8 cellular contexts compared by ENCODE assay signal in genomic region chr6:163413345-163414116, GRCh38. TPM values are rescaled to one million over a fixed set of nuclear protein-coding genes. Genes with fewer than 3 reads are reported as not detected.
DNase-seq lines count a peak whose midpoint lies in the region; ATAC-seq, FAIRE-seq and TF ChIP-seq lines count a peak whose summit lies in the region.

No MANE protein-coding gene starts in this region.

- POLR2A ChIA-PET in endothelial cell of umbilical vein (lab: Charles Lee), result no interaction called here

- CTCF ChIA-PET in endothelial cell of umbilical vein (lab: Charles Lee), result interaction anchor here (1.3 kb wide), 1 partner anchor 11 kb away, joined by 3 read pairs; no protein-coding TSS in a partner anchor

- H3K4me1 ChIP-seq in BLaER1 treated with 17β-estradiol and CSF1 and Interleukin-3, amounts not matched to agents 10 nM and 100 nM, result peaks cover 14 to 32% (median 28%) of the 10 kb centered on the region in 10 experiments
- H3K4me1 ChIP-seq in endothelial cell of umbilical vein (ENCODE audit: control insufficient read depth, extremely low read depth, insufficient read depth, low read length), result peaks cover 20% of the 10 kb centered on the region

- H3K4me3 ChIP-seq in BLaER1 treated with 17β-estradiol and CSF1 and Interleukin-3, amounts not matched to agents 10 nM and 100 nM, result peak overlapping the region; percentile 81 to 100 (median 96)
- peak overlapping the region; percentile 64 to 92 (median 70) for H3K4me3 ChIP-seq in endothelial cell of umbilical vein (replicated peaks in 1 of 3; ENCODE audit: insufficient read depth in 1 of 3, low read depth in 1 of 3, low read length in 3 of 3)

- FAIRE-seq in endothelial cell of umbilical vein (lab: Jason Lieb, UNC), result peak; percentile 59

- TF ChIP-seq POLR2A in endothelial cell of umbilical vein (IDR thresholded peaks at IDR 0.05; ENCODE audit: low read depth, low read length), result peak; percentile 1

- dilution Hi-C loops in endothelial cell of umbilical vein (cut with MboI; ENCODE audit: extremely low pct_ligation_motif_present, low sequenced_read_pairs), result no loop called here

- BruUV-seq in endothelial cell of umbilical vein (replicated peaks; lab: Mats Ljungman, UMichigan), result no TSS peak

- DNase-seq in NOMO-1 (lab: John Stamatoyannopoulos, UW; ENCODE audit: unreplicated experiment in 2 of 2), result peak; percentile 75 to 82
- DNase-seq in activated T-cell treated with anti-CD3 and anti-CD28 coated beads for 1 hour (ENCODE audit: low read depth), result peak; percentile 89
- peak; percentile 93 for DNase-seq in endothelial cell of umbilical vein (ENCODE audit: low read depth, low spot score)
- DNase-seq in midbrain (lab: John Stamatoyannopoulos, UW), result peak; percentile 92
- peak; percentile 73 to 85 for DNase-seq in stimulated activated CD8-positive, alpha-beta memory T cell treated with anti-CD3 and anti-CD28 coated beads, Interleukin-15, amount 100 ng/mL, for 4 hours (ENCODE audit: low read depth in 2 of 2)

- peak overlapping the region; percentile 62 for H2AFZ ChIP-seq in endothelial cell of umbilical vein (ENCODE audit: low read depth, low read length)

- no peaks in the 10 kb centered on the region for H3K27me3 ChIP-seq in BLaER1 treated with 17β-estradiol and CSF1 and Interleukin-3, amounts not matched to agents 10 nM and 100 nM
- H3K27me3 ChIP-seq in endothelial cell of umbilical vein (ENCODE audit: control insufficient read depth in 2 of 2, insufficient read depth in 2 of 2, low read length in 2 of 2), result no peaks in the 10 kb centered on the region

- H3K4me2 ChIP-seq in BLaER1 treated with 17β-estradiol and CSF1 and Interleukin-3, amounts not matched to agents 10 nM and 100 nM, result peak overlapping the region; percentile 68 to 96 (median 83)
- peak overlapping the region; percentile 90 for H3K4me2 ChIP-seq in endothelial cell of umbilical vein (ENCODE audit: insufficient read depth, low read length)

- peaks cover 23 to 36% (median 26%) of the 10 kb centered on the region in 11 experiments for H4K20me1 ChIP-seq in BLaER1 treated with 17β-estradiol and CSF1 and Interleukin-3, amounts not matched to agents 10 nM and 100 nM
- H4K20me1 ChIP-seq in endothelial cell of umbilical vein (replicated peaks; ENCODE audit: control insufficient read depth, extremely low read depth, insufficient read depth, low read length), result peaks cover 3% of the 10 kb centered on the region

- H3K9me1 ChIP-seq in endothelial cell of umbilical vein (replicated peaks; ENCODE audit: control insufficient read depth, extremely low read depth, insufficient read depth, low read length), result no peaks in the 10 kb centered on the region

- peaks cover 0 to 7% (median 3%) of the 10 kb centered on the region in 11 experiments; a peak in 12 of 22 replicates for H3K9me3 ChIP-seq in BLaER1 treated with 17β-estradiol and CSF1 and Interleukin-3, amounts not matched to agents 10 nM and 100 nM (replicated peaks in 1 of 11)
- H3K9me3 ChIP-seq in endothelial cell of umbilical vein (replicated peaks; ENCODE audit: control insufficient read depth, insufficient read depth, low read length), result no peaks in the 10 kb centered on the region

- peaks cover 39% of the 10 kb centered on the region for H3K79me2 ChIP-seq in endothelial cell of umbilical vein (ENCODE audit: control insufficient read depth, insufficient read depth, low read length)

- H3K36me3 ChIP-seq in BLaER1 treated with 17β-estradiol and CSF1 and Interleukin-3, amounts not matched to agents 10 nM and 100 nM, result 0 out of 22 replicates have a peak, but pooled peaks cover 0 to 4% (median 0%) of the 10 kb centered on the region in 11 experiments
- H3K36me3 ChIP-seq in endothelial cell of umbilical vein (ENCODE audit: control insufficient read depth in 2 of 2, extremely low read depth in 1 of 2, insufficient read depth in 2 of 2, low read length in 2 of 2), result no peaks in the 10 kb centered on the region

- no peak for TF ChIP-seq CTCF in endothelial cell of umbilical vein (IDR thresholded peaks at IDR 0.05; ENCODE audit: extremely low read depth in 1 of 2, insufficient read depth in 1 of 2, low read depth in 1 of 2, low read length in 2 of 2)

- intact Hi-C loops in endothelial cell of umbilical vein (cut with micrococcal nuclease), result loop anchor here (1.0 to 10.0 kb wide), 6 partner anchors 8 to 1001 kb away; partner anchors contain the start of genes PACRG and PRKN

- ATAC-seq in GM19025 (IDR thresholded peaks at IDR 0.05; ENCODE audit: low read depth, unreplicated experiment), result peak; percentile 40
- peak; percentile 49 for ATAC-seq in HG03175 (IDR thresholded peaks at IDR 0.05; ENCODE audit: unreplicated experiment)

- peak overlapping the region; percentile 96 to 100 (median 99) for H3K9ac ChIP-seq in BLaER1 treated with 17β-estradiol and CSF1 and Interleukin-3, amounts not matched to agents 10 nM and 100 nM
- H3K9ac ChIP-seq in endothelial cell of umbilical vein (replicated peaks; ENCODE audit: extremely low read depth, insufficient read depth, low read length), result peak overlapping the region; percentile 59

- peak overlapping the region; percentile 98 to 100 (median 99) for H3K27ac ChIP-seq in BLaER1 treated with 17β-estradiol and CSF1 and Interleukin-3, amounts not matched to agents 10 nM and 100 nM
- H3K27ac ChIP-seq in endothelial cell of umbilical vein (ENCODE audit: insufficient read depth, low read depth, low read length), result peak overlapping the region; percentile 85

TF ChIP-seq in endothelial cell of umbilical vein, 7 proteins besides CTCF, POLR2A, EP300 and RAD21:
- TF ChIP-seq MYC (IDR thresholded peaks at IDR 0.05; ENCODE audit: low read depth, low read length) (no peak), POLR2AphosphoS5 (IDR thresholded peaks at IDR 0.05; ENCODE audit: insufficient read depth, low read depth, low read length) (peak; percentile 77), MAX (IDR thresholded peaks at IDR 0.05; ENCODE audit: insufficient read depth, insufficient read length) (peak; percentile 97)

RNA-seq across cellular contexts. Expression of gene QKI, which starts 1.0 kb away (rescaled TPM):
- total RNA-seq in endothelial cell of umbilical vein, result 232 and 233 TPM in 2 replicates
- polyA plus RNA-seq in endothelial cell of umbilical vein, result 175 and 178 TPM in 2 replicates
- polyA plus RNA-seq in endothelial cell of umbilical vein (2011; cell fraction: cytosol; rRNA removed), result 152 and 173 TPM in 2 replicates
- polyA plus RNA-seq in endothelial cell of umbilical vein (2011; cell fraction: nucleus; rRNA removed), result 179 and 220 TPM in 2 replicates
- 92.6 and 143 TPM in 2 replicates for polyA plus RNA-seq in endothelial cell of umbilical vein (2012)
- 484 and 519 TPM in 2 replicates for polyA minus RNA-seq in endothelial cell of umbilical vein
- 83.3 TPM for polyA minus RNA-seq in endothelial cell of umbilical vein (2011; cell fraction: cytosol; rRNA and poly(A)+ RNA removed)
- 324 and 418 TPM in 2 replicates for polyA minus RNA-seq in endothelial cell of umbilical vein (2011; cell fraction: nucleus; rRNA and poly(A)+ RNA removed)

Comparison
In these comparisons a context has a peak if more than half of its experiments do, and no peak if none do; other contexts are left out.
1. Peak in every context shown above with its lines: DNase-seq, ATAC-seq, H3K4me3 ChIP-seq and H3K27ac ChIP-seq.